In the genomic region with DNA sequence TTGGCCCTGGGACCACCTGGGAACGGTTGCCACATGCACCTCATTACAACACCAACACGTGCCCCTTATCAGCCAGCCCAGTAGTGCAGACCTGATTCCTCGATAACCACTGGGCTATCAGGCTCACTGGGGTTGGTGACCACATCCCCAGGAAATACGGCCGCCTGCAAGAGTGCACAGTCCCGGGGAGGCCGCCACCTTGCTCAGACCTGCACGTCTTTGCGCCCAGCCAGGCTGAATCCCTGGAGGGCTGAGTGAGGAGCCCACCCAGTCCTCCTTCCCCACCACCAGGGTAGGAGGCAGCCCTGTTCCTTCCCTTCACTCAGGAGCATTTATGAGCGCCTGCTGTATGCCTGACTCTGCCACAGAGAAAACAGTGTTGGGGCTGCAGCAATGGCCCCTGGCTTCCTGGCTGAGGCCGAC, we compare ENCODE assay signal across 1 cellular context.
TF ChIP-seq lines count a peak whose summit lies in the region.

No MANE protein-coding gene starts in this region.

TF ChIP-seq in K562, 482 proteins besides CTCF, POLR2A, EP300 and RAD21 (continued from another document):
- TF ChIP-seq, protein P1, sequence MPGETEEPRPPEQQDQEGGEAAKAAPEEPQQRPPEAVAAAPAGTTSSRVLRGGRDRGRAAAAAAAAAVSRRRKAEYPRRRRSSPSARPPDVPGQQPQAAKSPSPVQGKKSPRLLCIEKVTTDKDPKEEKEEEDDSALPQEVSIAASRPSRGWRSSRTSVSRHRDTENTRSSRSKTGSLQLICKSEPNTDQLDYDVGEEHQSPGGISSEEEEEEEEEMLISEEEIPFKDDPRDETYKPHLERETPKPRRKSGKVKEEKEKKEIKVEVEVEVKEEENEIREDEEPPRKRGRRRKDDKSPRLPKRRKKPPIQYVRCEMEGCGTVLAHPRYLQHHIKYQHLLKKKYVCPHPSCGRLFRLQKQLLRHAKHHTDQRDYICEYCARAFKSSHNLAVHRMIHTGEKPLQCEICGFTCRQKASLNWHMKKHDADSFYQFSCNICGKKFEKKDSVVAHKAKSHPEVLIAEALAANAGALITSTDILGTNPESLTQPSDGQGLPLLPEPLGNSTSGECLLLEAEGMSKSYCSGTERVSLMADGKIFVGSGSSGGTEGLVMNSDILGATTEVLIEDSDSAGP (CRISPR knock-in tag; IDR thresholded peaks at IDR 0.05): no peak
- no peak for TF ChIP-seq ZNF589 (CRISPR knock-in tag; IDR thresholded peaks at IDR 0.05; ENCODE audit: low read depth)
- 0 out of 2 replicates have a peak, but pooled peaks have one; percentile 31 for TF ChIP-seq ZNF311 (CRISPR knock-in tag; IDR thresholded peaks at IDR 0.05)
- TF ChIP-seq ZFP1 (CRISPR knock-in tag; IDR thresholded peaks at IDR 0.05): no peak
- no peak for TF ChIP-seq CEBPG (CRISPR knock-in tag; IDR thresholded peaks at IDR 0.05)
- peak in 1 of 2 experiments; percentile 48; a peak in 1 of 4 replicates for TF ChIP-seq CEBPG (tag; conservative IDR thresholded peaks at IDR 0.05 in 1 of 2, IDR thresholded peaks at IDR 0.05 in 1 of 2)
- TF ChIP-seq, protein P2, sequence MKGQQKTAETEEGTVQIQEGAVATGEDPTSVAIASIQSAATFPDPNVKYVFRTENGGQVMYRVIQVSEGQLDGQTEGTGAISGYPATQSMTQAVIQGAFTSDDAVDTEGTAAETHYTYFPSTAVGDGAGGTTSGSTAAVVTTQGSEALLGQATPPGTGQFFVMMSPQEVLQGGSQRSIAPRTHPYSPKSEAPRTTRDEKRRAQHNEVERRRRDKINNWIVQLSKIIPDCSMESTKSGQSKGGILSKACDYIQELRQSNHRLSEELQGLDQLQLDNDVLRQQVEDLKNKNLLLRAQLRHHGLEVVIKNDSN (CRISPR knock-in tag; IDR thresholded peaks at IDR 0.05): no peak
- TF ChIP-seq ZKSCAN8 (CRISPR knock-in tag; IDR thresholded peaks at IDR 0.05): peak; percentile 97
- TF ChIP-seq ZBTB1 (CRISPR knock-in tag; IDR thresholded peaks at IDR 0.05; ENCODE audit: borderline replicate concordance, low read depth): no peak
- TF ChIP-seq TEAD4 (IDR thresholded peaks at IDR 0.05; ENCODE audit: low read length): peak; percentile 49; the same call in 1 of the 2 replicates
- no peak for TF ChIP-seq TEAD4 (CRISPR knock-in tag; IDR thresholded peaks at IDR 0.05; ENCODE audit: borderline replicate concordance)
- TF ChIP-seq ZNF780A (CRISPR knock-in tag; IDR thresholded peaks at IDR 0.05): no peak
- TF ChIP-seq GABPA (tag; conservative IDR thresholded peaks at IDR 0.05; ENCODE audit: low read depth): 0 out of 2 replicates have a peak, but pooled peaks have one; percentile 26
- no peak for TF ChIP-seq KAT2B (IDR thresholded peaks at IDR 0.05; ENCODE audit: low read depth, low read length)
- TF ChIP-seq TEAD1 (CRISPR knock-in tag; IDR thresholded peaks at IDR 0.05): no peak
- no peak for TF ChIP-seq RBBP5 (IDR thresholded peaks at IDR 0.05; ENCODE audit: borderline replicate concordance, insufficient read depth, low read length, poor library complexity, severe bottlenecking)
- TF ChIP-seq BCL6 (CRISPR knock-in tag; IDR thresholded peaks at IDR 0.05): 0 out of 2 replicates have a peak, but pooled peaks have one; percentile 25
- TF ChIP-seq, protein P3, sequence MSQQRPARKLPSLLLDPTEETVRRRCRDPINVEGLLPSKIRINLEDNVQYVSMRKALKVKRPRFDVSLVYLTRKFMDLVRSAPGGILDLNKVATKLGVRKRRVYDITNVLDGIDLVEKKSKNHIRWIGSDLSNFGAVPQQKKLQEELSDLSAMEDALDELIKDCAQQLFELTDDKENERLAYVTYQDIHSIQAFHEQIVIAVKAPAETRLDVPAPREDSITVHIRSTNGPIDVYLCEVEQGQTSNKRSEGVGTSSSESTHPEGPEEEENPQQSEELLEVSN (IDR thresholded peaks at IDR 0.05; ENCODE audit: borderline replicate concordance in 1 of 2, extremely low read depth in 1 of 2, insufficient read depth in 1 of 2, insufficient read length in 1 of 2, low read depth in 1 of 2, low read length in 1 of 2, poor library complexity in 1 of 2, severe bottlenecking in 1 of 2): no peak
- TF ChIP-seq SMAD4 (CRISPR knock-in tag; conservative IDR thresholded peaks at IDR 0.05): peak; percentile 84
- TF ChIP-seq GATA2 (CRISPR knock-in tag; IDR thresholded peaks at IDR 0.05): no peak
- TF ChIP-seq, protein P4, sequence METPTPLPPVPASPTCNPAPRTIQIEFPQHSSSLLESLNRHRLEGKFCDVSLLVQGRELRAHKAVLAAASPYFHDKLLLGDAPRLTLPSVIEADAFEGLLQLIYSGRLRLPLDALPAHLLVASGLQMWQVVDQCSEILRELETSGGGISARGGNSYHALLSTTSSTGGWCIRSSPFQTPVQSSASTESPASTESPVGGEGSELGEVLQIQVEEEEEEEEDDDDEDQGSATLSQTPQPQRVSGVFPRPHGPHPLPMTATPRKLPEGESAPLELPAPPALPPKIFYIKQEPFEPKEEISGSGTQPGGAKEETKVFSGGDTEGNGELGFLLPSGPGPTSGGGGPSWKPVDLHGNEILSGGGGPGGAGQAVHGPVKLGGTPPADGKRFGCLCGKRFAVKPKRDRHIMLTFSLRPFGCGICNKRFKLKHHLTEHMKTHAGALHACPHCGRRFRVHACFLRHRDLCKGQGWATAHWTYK (CRISPR knock-in tag; IDR thresholded peaks at IDR 0.05): 0 out of 2 replicates have a peak, but pooled peaks have one; percentile 26
- TF ChIP-seq CEBPB (tag; IDR thresholded peaks at IDR 0.05): 0 out of 2 replicates have a peak, but pooled peaks have one; percentile 2
- TF ChIP-seq TAF15 (IDR thresholded peaks at IDR 0.05; ENCODE audit: low read depth, low read length): no peak
- no peak for TF ChIP-seq ZNF217 (CRISPR knock-in tag; IDR thresholded peaks at IDR 0.05)
- 0 out of 2 replicates have a peak, but pooled peaks have one; percentile 24 for TF ChIP-seq SMAD3 (CRISPR knock-in tag; conservative IDR thresholded peaks at IDR 0.05)
- TF ChIP-seq, protein P5, sequence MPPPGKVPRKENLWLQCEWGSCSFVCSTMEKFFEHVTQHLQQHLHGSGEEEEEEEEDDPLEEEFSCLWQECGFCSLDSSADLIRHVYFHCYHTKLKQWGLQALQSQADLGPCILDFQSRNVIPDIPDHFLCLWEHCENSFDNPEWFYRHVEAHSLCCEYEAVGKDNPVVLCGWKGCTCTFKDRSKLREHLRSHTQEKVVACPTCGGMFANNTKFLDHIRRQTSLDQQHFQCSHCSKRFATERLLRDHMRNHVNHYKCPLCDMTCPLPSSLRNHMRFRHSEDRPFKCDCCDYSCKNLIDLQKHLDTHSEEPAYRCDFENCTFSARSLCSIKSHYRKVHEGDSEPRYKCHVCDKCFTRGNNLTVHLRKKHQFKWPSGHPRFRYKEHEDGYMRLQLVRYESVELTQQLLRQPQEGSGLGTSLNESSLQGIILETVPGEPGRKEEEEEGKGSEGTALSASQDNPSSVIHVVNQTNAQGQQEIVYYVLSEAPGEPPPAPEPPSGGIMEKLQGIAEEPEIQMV (tag; conservative IDR thresholded peaks at IDR 0.05; ENCODE audit: low read depth): no peak
- peak; percentile 47; the same call in 1 of the 2 replicates for TF ChIP-seq TCF3 (CRISPR knock-in tag; IDR thresholded peaks at IDR 0.05)
- TF ChIP-seq PTTG1 (tag; IDR thresholded peaks at IDR 0.05; ENCODE audit: low read depth): no peak
- TF ChIP-seq MAZ (CRISPR knock-in tag; conservative IDR thresholded peaks at IDR 0.05 in 1 of 2, IDR thresholded peaks at IDR 0.05 in 1 of 2): no peak
- TF ChIP-seq, protein P6, sequence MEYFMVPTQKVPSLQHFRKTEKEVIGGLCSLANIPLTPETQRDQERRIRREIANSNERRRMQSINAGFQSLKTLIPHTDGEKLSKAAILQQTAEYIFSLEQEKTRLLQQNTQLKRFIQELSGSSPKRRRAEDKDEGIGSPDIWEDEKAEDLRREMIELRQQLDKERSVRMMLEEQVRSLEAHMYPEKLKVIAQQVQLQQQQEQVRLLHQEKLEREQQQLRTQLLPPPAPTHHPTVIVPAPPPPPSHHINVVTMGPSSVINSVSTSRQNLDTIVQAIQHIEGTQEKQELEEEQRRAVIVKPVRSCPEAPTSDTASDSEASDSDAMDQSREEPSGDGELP (CRISPR knock-in tag; IDR thresholded peaks at IDR 0.05; ENCODE audit: borderline replicate concordance): no peak
- peak; percentile 66 for TF ChIP-seq CBFA2T3 (IDR thresholded peaks at IDR 0.05)
- no peak for TF ChIP-seq TEAD2 (tag; IDR thresholded peaks at IDR 0.05)
- TF ChIP-seq PRPF4 (IDR thresholded peaks at IDR 0.05; ENCODE audit: insufficient read depth, low read depth, low read length, poor library complexity, severe bottlenecking): no peak
- TF ChIP-seq PPARD (CRISPR knock-in tag; IDR thresholded peaks at IDR 0.05): no peak
- TF ChIP-seq U2AF1 (optimal IDR thresholded peaks at IDR 0.05; ENCODE audit: low read depth, low read length): no peak
- no peak for TF ChIP-seq ZNF354B (CRISPR knock-in tag; IDR thresholded peaks at IDR 0.05)
- no peak for TF ChIP-seq MAFF (IDR thresholded peaks at IDR 0.05; ENCODE audit: low read length)
- TF ChIP-seq, protein P7, sequence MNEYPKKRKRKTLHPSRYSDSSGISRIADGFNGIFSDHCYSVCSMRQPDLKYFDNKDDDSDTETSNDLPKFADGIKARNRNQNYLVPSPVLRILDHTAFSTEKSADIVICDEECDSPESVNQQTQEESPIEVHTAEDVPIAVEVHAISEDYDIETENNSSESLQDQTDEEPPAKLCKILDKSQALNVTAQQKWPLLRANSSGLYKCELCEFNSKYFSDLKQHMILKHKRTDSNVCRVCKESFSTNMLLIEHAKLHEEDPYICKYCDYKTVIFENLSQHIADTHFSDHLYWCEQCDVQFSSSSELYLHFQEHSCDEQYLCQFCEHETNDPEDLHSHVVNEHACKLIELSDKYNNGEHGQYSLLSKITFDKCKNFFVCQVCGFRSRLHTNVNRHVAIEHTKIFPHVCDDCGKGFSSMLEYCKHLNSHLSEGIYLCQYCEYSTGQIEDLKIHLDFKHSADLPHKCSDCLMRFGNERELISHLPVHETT (CRISPR knock-in tag; conservative IDR thresholded peaks at IDR 0.05 in 1 of 2, IDR thresholded peaks at IDR 0.05 in 1 of 2): 0 out of 4 replicates have a peak, but pooled peaks of 1 of the 2 experiments have one; percentile 26
- TF ChIP-seq KLF1 (tag; IDR thresholded peaks at IDR 0.05): no peak
